26 cellular contexts compared by ENCODE assay signal in the genomic region with DNA sequence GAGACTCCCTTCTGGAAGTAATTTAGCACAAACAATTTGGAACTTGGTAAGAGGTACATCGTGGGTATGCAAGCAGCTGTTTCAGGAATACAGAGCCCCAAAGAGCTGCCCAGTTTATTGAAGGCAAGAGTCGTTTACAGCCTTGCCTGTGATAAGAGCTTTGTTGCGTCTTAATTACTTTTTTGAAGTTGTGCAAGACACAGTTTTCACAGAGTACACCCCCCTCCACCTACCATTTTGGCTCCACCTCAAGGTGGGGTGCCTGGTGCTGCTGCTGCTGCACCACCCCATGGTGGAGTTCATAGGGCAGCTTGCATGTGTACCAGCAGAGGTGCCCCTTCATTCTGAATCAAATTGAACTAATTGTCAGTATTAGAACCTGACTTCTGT.
"Had no signal": no experiment of that assay in that cellular context is flagged by ENCODE, and none has a peak within 500 bp of the region (broad histone marks: within the 10 kb centered on the region; RNA-seq: fewer than 3 reads in every experiment).

No MANE protein-coding gene starts in this region.

- ATAC-seq: activated CD8-positive, alpha-beta memory T cell treated with anti-CD3 and anti-CD28 coated beads, Interleukin-2, amount 10 ng/mL, durations not matched to agents 7 days and 5 days; activated naive CD4-positive, alpha-beta T cell treated with anti-CD3 and anti-CD28 coated beads, Interleukin-2, amount 50 U/mL, for 72 hours; activated naive CD8-positive, alpha-beta T cell treated with anti-CD3 and anti-CD28 coated beads, Interleukin-2, amount 50 U/mL, for 24 hours; body of pancreas; PC-3; T-cell had no signal

- H3K27me3 Mint-ChIP-seq: activated B cell treated with CpG ODN at 0.5 μM for 24 hours; activated CD4-positive, alpha-beta T cell treated with anti-CD3 and anti-CD28 coated beads, Interleukin-2, amount 10 ng/mL, durations not matched to agents 24 days and 14 days; activated CD8-positive, alpha-beta memory T cell treated with anti-CD3 and anti-CD28 coated beads, Interleukin-2, amount 10 ng/mL, durations not matched to agents 7 days and 5 days; activated naive CD8-positive, alpha-beta T cell treated with anti-CD3 and anti-CD28 coated beads, Interleukin-2, amount 50 U/mL, for 24 hours; activated T-cell treated with anti-CD3 and anti-CD28 coated beads, Interleukin-2, amount 50 U/mL, for 24 hours; T-cell had no signal

- FAIRE-seq: RCC 7860, TTC549 had no signal

- DNase-seq: activated B cell treated with CpG ODN at 0.5 μM for 24 hours; activated CD4-positive, alpha-beta T cell treated with anti-CD3 and anti-CD28 coated beads for 1 hour; activated CD4-positive, alpha-beta T cell treated with anti-CD3 and anti-CD28 coated beads, Interleukin-2, amount 10 ng/mL, durations not matched to agents 24 days and 14 days; activated CD4-positive, alpha-beta T cell treated with anti-CD3 and anti-CD28 coated beads, Interleukin-2, amount 50 U/mL, for 48 hours; activated CD8-positive, alpha-beta memory T cell treated with anti-CD3 and anti-CD28 coated beads, Interleukin-2, amount 10 ng/mL, durations not matched to agents 7 days and 5 days; activated effector memory CD4-positive, alpha-beta T cell treated with anti-CD3 and anti-CD28 coated beads, Interleukin-2, amount 50 U/mL, for 16 hours; activated naive CD4-positive, alpha-beta T cell treated with Interleukin-2 at 50 U/mL for 16 hours; activated naive CD8-positive, alpha-beta T cell treated with anti-CD3 and anti-CD28 coated beads, Interleukin-2, amount 50 U/mL, for 24 hours; activated T-cell treated with anti-CD3 and anti-CD28 coated beads, Interleukin-2, amount 50 U/mL, for 24 hours; amniotic stem cell; body of pancreas; KG1; NCI-H1048; NCI-H146; NCI-H2081 treated with DMSO at 0.1 percent for 48 hours; NCI-H446; PC-3; SHP77 treated with DMSO at 0.1 percent for 48 hours; T-cell; T-helper 2 cell; T1000 had no signal

- H3K9me3 Mint-ChIP-seq: activated B cell treated with CpG ODN at 0.5 μM for 24 hours; activated CD4-positive, alpha-beta T cell treated with anti-CD3 and anti-CD28 coated beads, Interleukin-2, amount 10 ng/mL, durations not matched to agents 24 days and 14 days; activated naive CD4-positive, alpha-beta T cell treated with anti-CD3 and anti-CD28 coated beads, Interleukin-2, amount 50 U/mL, for 72 hours; activated naive CD8-positive, alpha-beta T cell treated with anti-CD3 and anti-CD28 coated beads, Interleukin-2, amount 50 U/mL, for 24 hours; activated T-cell treated with anti-CD3 and anti-CD28 coated beads, Interleukin-2, amount 50 U/mL, for 24 hours; activated T-helper 1 cell treated with anti-CD3 and anti-CD28 coated beads, Interleukin-12 subunit alpha, Interleukin-12 subunit beta, Interleukin-2, Interleukin-4 antibody, amounts not matched to agents 30 ng/mL and 10 ng/mL and 1 ng/mL, durations not matched to agents 14 hours and 24 hours and 36 hours; T-cell had no signal

- H3K4me3 Mint-ChIP-seq: activated B cell treated with CpG ODN at 0.5 μM for 24 hours; activated CD4-positive, alpha-beta T cell treated with anti-CD3 and anti-CD28 coated beads, Interleukin-2, amount 10 ng/mL, durations not matched to agents 24 days and 14 days; activated CD8-positive, alpha-beta memory T cell treated with anti-CD3 and anti-CD28 coated beads, Interleukin-2, amount 10 ng/mL, durations not matched to agents 7 days and 5 days; activated naive CD8-positive, alpha-beta T cell treated with anti-CD3 and anti-CD28 coated beads, Interleukin-2, amount 50 U/mL, for 24 hours; activated T-cell treated with anti-CD3 and anti-CD28 coated beads, Interleukin-2, amount 50 U/mL, for 24 hours; activated T-helper 1 cell treated with anti-CD3 and anti-CD28 coated beads, Interleukin-12 subunit alpha, Interleukin-12 subunit beta, Interleukin-2, Interleukin-4 antibody, amounts not matched to agents 30 ng/mL and 10 ng/mL and 1 ng/mL, durations not matched to agents 14 hours and 24 hours and 36 hours; T-cell had no signal

- H3K4me1 Mint-ChIP-seq: activated B cell treated with CpG ODN at 0.5 μM for 24 hours had no signal

- H3K9me3 ChIP-seq: ascending aorta, body of pancreas had no signal

- H3K4me3 ChIP-seq: ascending aorta, body of pancreas had no signal

- H3K27ac Mint-ChIP-seq: activated B cell treated with CpG ODN at 0.5 μM for 24 hours; activated CD4-positive, alpha-beta T cell treated with anti-CD3 and anti-CD28 coated beads, Interleukin-2, amount 10 ng/mL, durations not matched to agents 24 days and 14 days; activated CD8-positive, alpha-beta memory T cell treated with anti-CD3 and anti-CD28 coated beads, Interleukin-2, amount 10 ng/mL, durations not matched to agents 7 days and 5 days; activated naive CD8-positive, alpha-beta T cell treated with anti-CD3 and anti-CD28 coated beads, Interleukin-2, amount 50 U/mL, for 24 hours; activated T-cell treated with anti-CD3 and anti-CD28 coated beads, Interleukin-2, amount 50 U/mL, for 24 hours; activated T-helper 1 cell treated with anti-CD3 and anti-CD28 coated beads, Interleukin-12 subunit alpha, Interleukin-12 subunit beta, Interleukin-2, Interleukin-4 antibody, amounts not matched to agents 30 ng/mL and 10 ng/mL and 1 ng/mL, durations not matched to agents 14 hours and 24 hours and 36 hours had no signal

- H3K27ac ChIP-seq: ascending aorta, body of pancreas had no signal

- H3K27me3 ChIP-seq: ascending aorta, body of pancreas had no signal
